In the genomic region with DNA sequence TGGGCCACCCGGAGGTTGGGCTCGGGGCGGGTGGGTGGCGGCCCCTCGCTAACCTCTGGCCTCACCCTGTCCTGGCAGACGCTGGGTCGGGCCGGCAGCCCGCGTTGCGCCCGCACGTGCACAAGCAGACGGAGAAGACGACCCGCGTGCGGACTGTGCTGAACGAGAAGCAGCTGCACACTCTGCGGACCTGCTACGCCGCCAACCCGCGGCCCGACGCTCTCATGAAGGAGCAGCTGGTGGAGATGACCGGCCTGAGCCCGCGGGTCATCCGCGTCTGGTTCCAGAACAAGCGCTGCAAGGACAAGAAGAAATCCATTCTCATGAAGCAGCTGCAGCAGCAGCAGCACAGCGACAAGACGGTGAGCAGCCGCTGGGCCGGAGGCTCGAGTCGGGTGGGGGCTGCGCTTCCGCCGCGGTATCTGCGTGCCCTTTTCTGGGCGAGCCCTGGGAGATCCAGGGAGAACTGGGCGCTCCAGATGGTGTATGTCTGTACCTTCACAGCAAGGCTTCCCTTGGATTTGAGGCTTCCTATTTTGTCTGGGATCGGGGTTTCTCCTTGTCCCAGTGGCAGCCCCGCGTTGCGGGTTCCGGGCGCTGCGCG, we compare ENCODE assay signal across 2 cellular contexts.
A peak's percentile ranks its signal among the peaks of the same experiment; 100 is the strongest.
TF ChIP-seq lines count a peak whose summit lies in the region.

No MANE protein-coding gene starts in this region.

TF ChIP-seq in IMR-90, 13 proteins besides CTCF, POLR2A, EP300 and RAD21:
- peak; percentile 37; the same call in 1 of the 2 replicates for TF ChIP-seq BHLHE40 (IDR thresholded peaks at IDR 0.05; ENCODE audit: low read depth, low read length)
- no peak for TF ChIP-seq SMC3 (IDR thresholded peaks at IDR 0.05; ENCODE audit: low read depth, low read length)
TF ChIP-seq in IMR-90: peak in this region for 1.

TF ChIP-seq in HepG2, 621 proteins besides CTCF, POLR2A, EP300 and RAD21:
- TF ChIP-seq, protein P1, sequence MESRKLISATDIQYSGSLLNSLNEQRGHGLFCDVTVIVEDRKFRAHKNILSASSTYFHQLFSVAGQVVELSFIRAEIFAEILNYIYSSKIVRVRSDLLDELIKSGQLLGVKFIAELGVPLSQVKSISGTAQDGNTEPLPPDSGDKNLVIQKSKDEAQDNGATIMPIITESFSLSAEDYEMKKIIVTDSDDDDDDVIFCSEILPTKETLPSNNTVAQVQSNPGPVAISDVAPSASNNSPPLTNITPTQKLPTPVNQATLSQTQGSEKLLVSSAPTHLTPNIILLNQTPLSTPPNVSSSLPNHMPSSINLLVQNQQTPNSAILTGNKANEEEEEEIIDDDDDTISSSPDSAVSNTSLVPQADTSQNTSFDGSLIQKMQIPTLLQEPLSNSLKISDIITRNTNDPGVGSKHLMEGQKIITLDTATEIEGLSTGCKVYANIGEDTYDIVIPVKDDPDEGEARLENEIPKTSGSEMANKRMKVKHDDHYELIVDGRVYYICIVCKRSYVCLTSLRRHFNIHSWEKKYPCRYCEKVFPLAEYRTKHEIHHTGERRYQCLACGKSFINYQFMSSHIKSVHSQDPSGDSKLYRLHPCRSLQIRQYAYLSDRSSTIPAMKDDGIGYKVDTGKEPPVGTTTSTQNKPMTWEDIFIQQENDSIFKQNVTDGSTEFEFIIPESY (CRISPR knock-in tag; IDR thresholded peaks at IDR 0.05): peak; percentile 75
- TF ChIP-seq, protein P2, sequence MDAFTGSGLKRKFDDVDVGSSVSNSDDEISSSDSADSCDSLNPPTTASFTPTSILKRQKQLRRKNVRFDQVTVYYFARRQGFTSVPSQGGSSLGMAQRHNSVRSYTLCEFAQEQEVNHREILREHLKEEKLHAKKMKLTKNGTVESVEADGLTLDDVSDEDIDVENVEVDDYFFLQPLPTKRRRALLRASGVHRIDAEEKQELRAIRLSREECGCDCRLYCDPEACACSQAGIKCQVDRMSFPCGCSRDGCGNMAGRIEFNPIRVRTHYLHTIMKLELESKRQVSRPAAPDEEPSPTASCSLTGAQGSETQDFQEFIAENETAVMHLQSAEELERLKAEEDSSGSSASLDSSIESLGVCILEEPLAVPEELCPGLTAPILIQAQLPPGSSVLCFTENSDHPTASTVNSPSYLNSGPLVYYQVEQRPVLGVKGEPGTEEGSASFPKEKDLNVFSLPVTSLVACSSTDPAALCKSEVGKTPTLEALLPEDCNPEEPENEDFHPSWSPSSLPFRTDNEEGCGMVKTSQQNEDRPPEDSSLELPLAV (CRISPR knock-in tag; conservative IDR thresholded peaks at IDR 0.05; ENCODE audit: low read depth): no peak
